In the genomic region with DNA sequence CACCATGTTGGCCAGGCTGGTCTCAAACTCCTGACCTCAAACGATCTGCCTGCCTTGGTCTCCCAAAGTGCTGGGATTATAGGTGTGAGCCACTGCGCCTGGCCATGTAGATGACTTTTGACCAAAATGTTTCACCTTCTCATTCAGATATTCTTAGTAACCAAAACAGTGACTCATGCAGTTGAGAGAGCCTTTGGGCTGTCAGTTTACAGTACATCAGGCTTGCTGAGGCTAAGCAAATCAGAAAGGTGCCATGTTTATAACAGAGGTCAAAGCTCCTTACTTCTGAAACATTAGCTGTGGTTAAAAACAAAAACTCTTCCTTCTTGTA, we compare ENCODE assay signal across 9 cellular contexts. TPM values are rescaled to one million over a fixed set of nuclear protein-coding genes. Genes with fewer than 3 reads are reported as not detected.
DNase-seq lines count a peak whose midpoint lies in the region; ATAC-seq, FAIRE-seq and TF ChIP-seq lines count a peak whose summit lies in the region.
"Had no signal": no experiment of that assay in that cellular context is flagged by ENCODE, and none has a peak within 500 bp of the region (broad histone marks: within the 10 kb centered on the region; RNA-seq: fewer than 3 reads in every experiment).

No MANE protein-coding gene starts in this region.

- DNase-seq in DMS53 treated with DMSO at 0.1 percent for 48 hours (lab: John Stamatoyannopoulos, UW; ENCODE audit: unreplicated experiment) (peak; percentile 9), astrocyte (ENCODE audit: low read depth) (peak; percentile 60), gastrocnemius medialis (peak; percentile 29 to 45), nucleus accumbens (lab: John Stamatoyannopoulos, UW) (no peak), midbrain (lab: John Stamatoyannopoulos, UW) (no peak), activated gamma-delta T cell (lab: John Stamatoyannopoulos, UW) (no peak)

- no peak overlapping the region for H3K9ac ChIP-seq in astrocyte (ENCODE audit: low read length)

- H3K27me3 ChIP-seq in astrocyte (ENCODE audit: insufficient read depth, low read length), result no peaks in the 10 kb centered on the region
- H3K27me3 ChIP-seq in gastrocnemius medialis, result no peaks in the 10 kb centered on the region

- peak overlapping the region; percentile 62 for H3K27ac Mint-ChIP-seq in astrocyte (ENCODE audit: unreplicated experiment)

- H4K20me1 ChIP-seq in astrocyte (ENCODE audit: insufficient read depth, low read length), result peaks cover 36% of the 10 kb centered on the region

- peaks cover 25% of the 10 kb centered on the region for H3K36me3 ChIP-seq in astrocyte (ENCODE audit: insufficient read depth, low read length)
- H3K36me3 ChIP-seq in gastrocnemius medialis, result peaks cover 0 to 16% of the 10 kb centered on the region in 2 donors

- TF ChIP-seq CTCF in astrocyte (IDR thresholded peaks at IDR 0.05; ENCODE audit: insufficient read depth, low read depth, low read length), result no peak
- no peak for TF ChIP-seq CTCF in gastrocnemius medialis (IDR thresholded peaks at IDR 0.05 in 4 of 5, conservative IDR thresholded peaks at IDR 0.05 in 1 of 5)

- intact Hi-C loops in gastrocnemius medialis (cut with DNase I; ENCODE audit: low total_unique reads), result no loop called here

- H3K4me3 Mint-ChIP-seq in astrocyte (ENCODE audit: unreplicated experiment), result no peak overlapping the region

- no peak for FAIRE-seq in astrocyte (lab: Jason Lieb, UNC)
- FAIRE-seq: H1 had no signal

- H3K4me2 ChIP-seq in astrocyte (ENCODE audit: low read length), result peak overlapping the region; percentile 22

- H3K4me3 ChIP-seq in astrocyte (ENCODE audit: insufficient read depth, low read depth, low read length) (no peak overlapping the region), gastrocnemius medialis (peak overlapping the region in 1 of 4 donors; percentile 22)

- H3K27ac ChIP-seq in astrocyte (ENCODE audit: low read depth, low read length) (no peak overlapping the region), gastrocnemius medialis (peak overlapping the region; percentile 74 to 88 (median 82))

- H3K9me3 ChIP-seq in astrocyte (ENCODE audit: insufficient read depth, low read depth, low read length), result no peaks in the 10 kb centered on the region
- H3K9me3 ChIP-seq in gastrocnemius medialis, result no peaks in the 10 kb centered on the region

- in situ Hi-C loops in gastrocnemius medialis (cut with MboI; ENCODE audit: low sequenced_read_pairs in 4 of 4), result no loop called here

- TF ChIP-seq POLR2A in gastrocnemius medialis (IDR thresholded peaks at IDR 0.05), result no peak

- no peaks in the 10 kb centered on the region for H3K27me3 Mint-ChIP-seq in astrocyte (ENCODE audit: low read depth, unreplicated experiment)

- ATAC-seq in GM21360 (IDR thresholded peaks at IDR 0.05; ENCODE audit: unreplicated experiment) (peak; percentile 65), HG03575 (IDR thresholded peaks at IDR 0.05; ENCODE audit: extremely low read depth, insufficient number of reproducible peaks, low FRiP score, unreplicated experiment) (peak; percentile 61), gastrocnemius medialis (peak; percentile 85 to 86)

- H3K4me1 ChIP-seq in astrocyte (ENCODE audit: insufficient read depth, low read length), result peaks cover 10% of the 10 kb centered on the region
- H3K4me1 ChIP-seq in gastrocnemius medialis, result peaks cover 19 to 28% of the 10 kb centered on the region in 2 donors

- peaks cover 16% of the 10 kb centered on the region for H3K36me3 Mint-ChIP-seq in astrocyte (ENCODE audit: low read depth, unreplicated experiment)

- H3K79me2 ChIP-seq in astrocyte (ENCODE audit: insufficient read depth, low read length), result peaks cover 4% of the 10 kb centered on the region

- H2AFZ ChIP-seq in astrocyte (ENCODE audit: low read depth, low read length), result no peak overlapping the region

- peaks cover 41% of the 10 kb centered on the region for H3K4me1 Mint-ChIP-seq in astrocyte (ENCODE audit: low read depth, unreplicated experiment)

- no peaks in the 10 kb centered on the region for H3K9me3 Mint-ChIP-seq in astrocyte (ENCODE audit: unreplicated experiment)

RNA-seq across cellular contexts. Expression of a gene that starts 21.0 kb away (rescaled TPM):
- total RNA-seq in astrocyte, result 65.8 and 68.0 TPM in 2 replicates
- total RNA-seq in gastrocnemius medialis, result 10 to 100 TPM; 24.5 to 58.5 (median 39.1) TPM

RNA-seq across cellular contexts. Expression of a gene that starts 47.7 kb away (rescaled TPM):
- total RNA-seq in astrocyte, result 30.6 and 36.2 TPM in 2 replicates
- total RNA-seq in gastrocnemius medialis, result 10 to 100 TPM in 1 of 4 donors, 1 to 10 TPM in 3; 6.5 to 32.5 (median 7.7) TPM

RNA-seq across cellular contexts. Expression of a gene that starts 57.0 kb away (rescaled TPM):
- total RNA-seq in astrocyte, result 105 and 113 TPM in 2 replicates
- total RNA-seq in gastrocnemius medialis, result 10 to 100 TPM; 62.1 to 86.5 (median 74.0) TPM

Comparison
In these comparisons a context has a peak if more than half of its experiments do, and no peak if none do; other contexts are left out.
1. DNase-seq: peak in DMS53 treated with DMSO at 0.1 percent for 48 hours (single experiment), astrocyte (single experiment) and gastrocnemius medialis (2 of 2); none in nucleus accumbens (0 of 56), midbrain (single experiment) and activated gamma-delta T cell (single experiment).
2. Peak in every context shown above with its lines, with median percentiles within 50 percentile points of each other: ATAC-seq.